In genomic region chr11:126063510-126063858, GRCh38 we compare ENCODE assay signal across 1 cellular context.
TF ChIP-seq lines count a peak whose summit lies in the region.

No MANE protein-coding gene starts in this region.

TF ChIP-seq in H1, 55 proteins besides CTCF, POLR2A, EP300 and RAD21:
- TF ChIP-seq, protein P1, sequence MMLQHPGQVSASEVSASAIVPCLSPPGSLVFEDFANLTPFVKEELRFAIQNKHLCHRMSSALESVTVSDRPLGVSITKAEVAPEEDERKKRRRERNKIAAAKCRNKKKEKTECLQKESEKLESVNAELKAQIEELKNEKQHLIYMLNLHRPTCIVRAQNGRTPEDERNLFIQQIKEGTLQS (IDR thresholded peaks at IDR 0.05; ENCODE audit: insufficient read depth, low read depth, low read length): no peak
- TF ChIP-seq SP1 (IDR thresholded peaks at IDR 0.05; ENCODE audit: low read depth, low read length) (no peak), TAF1 (IDR thresholded peaks at IDR 0.05; ENCODE audit: low read depth, low read length) (no peak), TCF12 (IDR thresholded peaks at IDR 0.05; ENCODE audit: low read depth, low read length) (no peak), HDAC6 (IDR thresholded peaks at IDR 0.05; ENCODE audit: low read depth, low read length) (no peak), RFX5 (IDR thresholded peaks at IDR 0.05; ENCODE audit: borderline replicate concordance, low read depth, low read length) (no peak), CREB1 (IDR thresholded peaks at IDR 0.05) (no peak)
TF ChIP-seq in H1: peak in this region for 0.
